Comparison of ENCODE assay signal across 26 cellular contexts in the genomic region with DNA sequence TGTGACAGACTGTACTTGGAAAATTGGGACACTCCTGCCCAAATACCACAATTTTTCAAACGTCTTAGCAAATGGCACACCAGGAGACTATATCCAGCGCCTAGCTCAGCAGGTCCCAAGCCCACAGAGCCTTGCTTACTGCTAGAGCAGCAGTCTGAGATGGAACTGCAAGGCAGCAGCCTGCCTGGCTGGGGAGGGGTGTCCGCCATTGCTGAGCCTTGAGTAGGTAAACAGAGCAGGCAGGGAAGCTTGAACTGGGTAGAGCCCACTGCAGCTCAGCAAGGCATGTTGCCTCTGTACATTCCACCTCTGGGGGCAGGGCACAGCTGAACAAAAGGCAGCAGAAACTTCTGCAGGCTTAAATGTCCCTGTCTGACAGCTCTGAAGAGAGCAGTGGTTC.
"Had no signal": no experiment of that assay in that cellular context is flagged by ENCODE, and none has a peak within 500 bp of the region (broad histone marks: within the 10 kb centered on the region; RNA-seq: fewer than 3 reads in every experiment).

No MANE protein-coding gene starts in this region.

- H3K4me1 ChIP-seq: esophagus squamous epithelium, left lung, psoas muscle, sigmoid colon, stomach, thyroid gland, vagina had no signal

- H3K4me1 Mint-ChIP-seq: mesothelial cell of epicardium; naive B cell; neural crest cell; stimulated activated effector memory CD8-positive, alpha-beta T cell treated with anti-CD3 and anti-CD28 coated beads, Interleukin-12 subunit alpha, Interleukin-12 subunit beta, amount 100 ng/mL, for 72 hours had no signal

- H3K4me3 ChIP-seq: coronary artery, esophagus squamous epithelium, left lung, mucosa of descending colon, psoas muscle, sigmoid colon, stomach, thyroid gland, vagina had no signal

- H3K4me3 Mint-ChIP-seq: mesothelial cell of epicardium; naive B cell; natural killer cell treated with Interleukin-12 subunit alpha and Interleukin-12 subunit beta and Interleukin-15 and Interleukin-18, amount 100 ng/mL, for 72 hours; neural crest cell; stimulated activated effector memory CD8-positive, alpha-beta T cell treated with anti-CD3 and anti-CD28 coated beads, Interleukin-12 subunit alpha, Interleukin-12 subunit beta, amount 100 ng/mL, for 72 hours had no signal

- H3K27ac Mint-ChIP-seq: mesothelial cell of epicardium; natural killer cell treated with Interleukin-12 subunit alpha and Interleukin-12 subunit beta and Interleukin-15 and Interleukin-18, amount 100 ng/mL, for 72 hours; stimulated activated effector memory CD8-positive, alpha-beta T cell treated with anti-CD3 and anti-CD28 coated beads, Interleukin-12 subunit alpha, Interleukin-12 subunit beta, amount 100 ng/mL, for 72 hours had no signal

- H3K9me3 ChIP-seq: esophagus squamous epithelium, mucosa of descending colon, psoas muscle, sigmoid colon, stomach, thyroid gland, vagina had no signal

- H3K36me3 ChIP-seq: esophagus squamous epithelium, left lung, sigmoid colon, stomach, thyroid gland, vagina had no signal

- H3K27ac ChIP-seq: coronary artery, esophagus squamous epithelium, left lung, psoas muscle, sigmoid colon, stomach, thyroid gland, vagina had no signal

- ATAC-seq: left cardiac atrium; left lung; mucosa of descending colon; natural killer cell treated with Interleukin-12 subunit alpha and Interleukin-12 subunit beta and Interleukin-15 and Interleukin-18, amount 100 ng/mL, for 72 hours; psoas muscle; right cardiac atrium; stimulated activated effector memory CD8-positive, alpha-beta T cell treated with anti-CD3 and anti-CD28 coated beads, Interleukin-12 subunit alpha, Interleukin-12 subunit beta, amount 100 ng/mL, for 72 hours had no signal

- DNase-seq: dermis blood vessel endothelial cell; effector memory CD4-positive, alpha-beta T cell; erythroblast; esophagus squamous epithelium; foreskin melanocyte; left cardiac atrium; mesenchymal stem cell; mucosa of descending colon; naive B cell; nucleus accumbens; psoas muscle; right cardiac atrium; sigmoid colon; stimulated activated CD4-positive, alpha-beta T cell treated with anti-CD3 and anti-CD28 coated beads, Interleukin-2, amount 100 ng/mL, for 24 hours; stimulated activated CD4-positive, alpha-beta T cell treated with anti-CD3 and anti-CD28 coated beads, Interleukin-4, amount 100 ng/mL, for 24 hours; stimulated activated naive CD4-positive, alpha-beta T cell treated with Interleukin-2 at 50 U/mL for 16 hours; stomach; thyroid gland; trophoblast cell had no signal

- H3K36me3 Mint-ChIP-seq: mesothelial cell of epicardium; naive B cell; stimulated activated effector memory CD8-positive, alpha-beta T cell treated with anti-CD3 and anti-CD28 coated beads, Interleukin-12 subunit alpha, Interleukin-12 subunit beta, amount 100 ng/mL, for 72 hours had no signal

- H3K27me3 Mint-ChIP-seq: naive B cell; natural killer cell treated with Interleukin-12 subunit alpha and Interleukin-12 subunit beta and Interleukin-15 and Interleukin-18, amount 100 ng/mL, for 72 hours had no signal

- H3K27me3 ChIP-seq: esophagus squamous epithelium, left lung, sigmoid colon, stomach, thyroid gland, vagina had no signal
